ENCODE assay signal across 8 cellular contexts in genomic region chr18:62505669-62506494, GRCh38. TPM values are rescaled to one million over a fixed set of nuclear protein-coding genes. Genes with fewer than 3 reads are reported as not detected.
DNase-seq lines count a peak whose midpoint lies in the region; ATAC-seq and TF ChIP-seq lines count a peak whose summit lies in the region.

No MANE protein-coding gene starts in this region.

- TF ChIP-seq CTCF in nephron progenitor cell (IDR thresholded peaks at IDR 0.05): no peak

- H3K9me3 Mint-ChIP-seq in nephron progenitor cell: peaks cover 19% of the 10 kb centered on the region

- H3K27ac Mint-ChIP-seq in nephron progenitor cell: no peak overlapping the region

- DNase-seq in EL (peak; percentile 60), KG1 (lab: John Stamatoyannopoulos, UW) (peak; percentile 57), activated T-cell treated with anti-CD3 and anti-CD28 coated beads for 48 hours (ENCODE audit: low read depth) (peak; percentile 22), left ventricle myocardium superior (no peak), nephron progenitor cell (no peak)
- DNase-seq in stimulated activated CD4-positive, alpha-beta T cell treated with anti-CD3 and anti-CD28 coated beads, Interleukin-4, amount 100 ng/mL, for 4 hours: peak; percentile 10 to 51
- no peak for DNase-seq in effector CD4-positive, alpha-beta T cell

- intact Hi-C loops in left ventricle myocardium superior (cut with micrococcal nuclease): no loop called here

- H3K27me3 Mint-ChIP-seq in nephron progenitor cell (ENCODE audit: low read depth, poor library complexity): peaks cover 5% of the 10 kb centered on the region

- no peaks in the 10 kb centered on the region for H3K4me1 Mint-ChIP-seq in nephron progenitor cell

- ATAC-seq in GM21526 (IDR thresholded peaks at IDR 0.05; ENCODE audit: low FRiP score, unreplicated experiment) (peak; percentile 87), left ventricle myocardium superior (peak; percentile 14)

- peaks cover 8% of the 10 kb centered on the region for H3K36me3 Mint-ChIP-seq in nephron progenitor cell (ENCODE audit: low read depth)

- no peak overlapping the region for H3K4me3 Mint-ChIP-seq in nephron progenitor cell

RNA-seq across cellular contexts. Expression of gene ZCCHC2, which starts 16.9 kb away (rescaled TPM):
- total RNA-seq in left ventricle myocardium superior: 18.0 TPM

Comparison
In these comparisons a context has a peak if more than half of its experiments do, and no peak if none do; other contexts are left out.
1. DNase-seq: peak in EL (single experiment), KG1 (single experiment), activated T-cell treated with anti-CD3 and anti-CD28 coated beads for 48 hours (single experiment) and stimulated activated CD4-positive, alpha-beta T cell treated with anti-CD3 and anti-CD28 coated beads, Interleukin-4, amount 100 ng/mL, for 4 hours (2 of 2); none in left ventricle myocardium superior (single experiment), effector CD4-positive, alpha-beta T cell (single experiment) and nephron progenitor cell (single experiment).